9 cellular contexts compared by ENCODE assay signal in the genomic region with DNA sequence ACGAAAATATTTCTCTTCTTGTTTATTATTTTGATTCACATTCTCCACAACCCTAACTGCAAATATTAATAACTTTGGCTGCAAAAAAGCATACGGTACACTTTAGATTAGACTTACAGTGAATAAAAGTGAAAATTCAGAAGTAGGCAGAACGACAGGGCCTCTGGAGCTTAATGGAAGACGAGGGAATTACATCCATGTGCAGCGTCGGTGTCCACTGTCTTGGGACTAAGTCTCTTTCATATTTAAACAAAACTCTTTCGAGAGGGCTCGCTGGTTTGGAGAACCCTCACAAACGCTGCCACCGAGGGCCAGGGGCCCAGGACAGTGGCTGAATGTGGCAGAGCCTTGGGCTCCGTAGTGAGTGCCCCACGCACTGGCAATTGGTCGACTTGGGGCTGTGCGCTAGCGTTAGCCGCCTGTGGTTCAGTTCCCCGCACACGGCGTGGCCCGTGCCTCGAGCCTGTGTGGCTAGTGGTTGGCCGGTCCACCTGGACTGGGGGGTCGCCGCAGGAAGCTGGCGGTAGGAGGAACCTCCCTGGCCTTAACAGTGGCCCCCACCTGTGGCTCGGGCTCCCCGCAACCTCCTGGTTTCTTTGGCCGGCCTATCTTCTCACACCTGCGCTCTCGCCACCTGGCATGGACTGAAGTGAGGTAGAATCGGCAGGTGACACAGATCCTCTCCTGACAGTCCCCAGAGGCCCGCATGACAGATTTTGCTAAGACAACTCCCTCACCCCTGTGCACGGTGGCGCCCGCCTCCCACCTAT. TPM values are rescaled to one million over a fixed set of nuclear protein-coding genes. Genes with fewer than 3 reads are reported as not detected.
DNase-seq lines count a peak whose midpoint lies in the region; ATAC-seq and TF ChIP-seq lines count a peak whose summit lies in the region.
"Had no signal": no experiment of that assay in that cellular context is flagged by ENCODE, and none has a peak within 500 bp of the region (broad histone marks: within the 10 kb centered on the region; RNA-seq: fewer than 3 reads in every experiment).

No MANE protein-coding gene starts in this region.

- no peaks in the 10 kb centered on the region for H4K20me1 ChIP-seq in fibroblast of lung (ENCODE audit: control insufficient read depth, extremely low read depth, insufficient read depth, low read length)

- no peak for ATAC-seq in stimulated activated naive B cell treated with anti-CD40 and anti-IgM and Interleukin-4, amounts not matched to agents 10 μg/mL and 1 μg/mL and 100 μg/mL, for 72 hours (replicated peaks)
- no peak for ATAC-seq in HG03135 (IDR thresholded peaks at IDR 0.05; ENCODE audit: unreplicated experiment)

- no peak for DNase-seq in activated CD4-positive, alpha-beta T cell treated with anti-CD3 and anti-CD28 coated beads, Interleukin-2, amount 10 ng/mL, durations not matched to agents 7 days and 5 days
- DNase-seq in activated CD4-positive, alpha-beta T cell treated with anti-CD3 and anti-CD28 coated beads for 4 hours: no peak
- DNase-seq in NCI-H510A treated with DMSO at 0.1 percent for 48 hours (lab: John Stamatoyannopoulos, UW) (peak; percentile 96), fibroblast of lung (ENCODE audit: low read depth in 2 of 2) (no peak), dermis blood vessel endothelial cell (no peak), middle frontal gyrus (ENCODE audit: extremely low spot score, low spot score) (no peak)
- DNase-seq in stimulated activated naive B cell treated with anti-CD40 and anti-IgM and Interleukin-4, amounts not matched to agents 10 μg/mL and 1 μg/mL and 100 μg/mL, for 72 hours: no peak

- peak overlapping the region; percentile 34 for H3K4me3 Mint-ChIP-seq in activated CD4-positive, alpha-beta T cell treated with anti-CD3 and anti-CD28 coated beads, Interleukin-2, amount 10 ng/mL, durations not matched to agents 7 days and 5 days
- H3K4me3 Mint-ChIP-seq in stimulated activated naive B cell treated with anti-CD40 and anti-IgM and Interleukin-4, amounts not matched to agents 10 μg/mL and 1 μg/mL and 100 μg/mL, for 72 hours: peak overlapping the region in 1 of 2 donors; percentile 39

- H3K9me3 ChIP-seq in fibroblast of lung (ENCODE audit: control insufficient read depth, insufficient read depth, low read depth, low read length): no peaks in the 10 kb centered on the region
- H3K9me3 ChIP-seq: uterus had no signal

- CTCF ChIA-PET in activated CD4-positive, alpha-beta T cell treated with anti-CD3 and anti-CD28 coated beads, Interleukin-2, amount 10 ng/mL, durations not matched to agents 7 days and 5 days (lab: Charles Lee): no interaction called here

- H3K9ac ChIP-seq in fibroblast of lung (ENCODE audit: insufficient read depth, low read length): no peak overlapping the region

- POLR2A ChIA-PET in activated CD4-positive, alpha-beta T cell treated with anti-CD3 and anti-CD28 coated beads, Interleukin-2, amount 10 ng/mL, durations not matched to agents 7 days and 5 days (lab: Charles Lee): no interaction called here

- H3K27me3 ChIP-seq in fibroblast of lung (ENCODE audit: control insufficient read depth, insufficient read depth, low read length): peaks cover 92% of the 10 kb centered on the region

- H3K4me3 ChIP-seq in fibroblast of lung (replicated peaks in 1 of 4; ENCODE audit: control extremely low read depth in 1 of 4, insufficient read depth in 1 of 4, low read depth in 3 of 4, low read length in 4 of 4): peak overlapping the region in 1 of 4 experiments; percentile 36

- no peaks in the 10 kb centered on the region for H3K36me3 ChIP-seq in fibroblast of lung (ENCODE audit: control insufficient read depth, insufficient read depth, low read length)
- H3K36me3 ChIP-seq: uterus had no signal

- peaks cover 16% of the 10 kb centered on the region for H3K4me1 Mint-ChIP-seq in activated CD4-positive, alpha-beta T cell treated with anti-CD3 and anti-CD28 coated beads, Interleukin-2, amount 10 ng/mL, durations not matched to agents 7 days and 5 days
- H3K4me1 Mint-ChIP-seq in stimulated activated naive B cell treated with anti-CD40 and anti-IgM and Interleukin-4, amounts not matched to agents 10 μg/mL and 1 μg/mL and 100 μg/mL, for 72 hours: peaks cover 22 to 48% of the 10 kb centered on the region in 2 donors

- peak overlapping the region; percentile 59 for H3K4me2 ChIP-seq in fibroblast of lung (ENCODE audit: extremely low read depth, insufficient read depth, low read length)

- peaks cover 2% of the 10 kb centered on the region for H3K9me3 Mint-ChIP-seq in activated CD4-positive, alpha-beta T cell treated with anti-CD3 and anti-CD28 coated beads, Interleukin-2, amount 10 ng/mL, durations not matched to agents 7 days and 5 days
- peaks cover 3 to 6% of the 10 kb centered on the region in 2 donors for H3K9me3 Mint-ChIP-seq in stimulated activated naive B cell treated with anti-CD40 and anti-IgM and Interleukin-4, amounts not matched to agents 10 μg/mL and 1 μg/mL and 100 μg/mL, for 72 hours

- H3K4me1 ChIP-seq in fibroblast of lung (ENCODE audit: control insufficient read depth, extremely low read depth, insufficient read depth, low read length): no peaks in the 10 kb centered on the region

- H3K79me2 ChIP-seq in fibroblast of lung (ENCODE audit: control insufficient read depth, insufficient read depth, low read length): no peaks in the 10 kb centered on the region

- TF ChIP-seq CTCF in fibroblast of lung (conservative IDR thresholded peaks at IDR 0.05 in 1 of 2, IDR thresholded peaks at IDR 0.05 in 1 of 2; ENCODE audit: low read depth in 1 of 2, low read length in 2 of 2): no peak

- H3K36me3 Mint-ChIP-seq in activated CD4-positive, alpha-beta T cell treated with anti-CD3 and anti-CD28 coated beads, Interleukin-2, amount 10 ng/mL, durations not matched to agents 7 days and 5 days (ENCODE audit: low read depth): peaks cover 17% of the 10 kb centered on the region
- peaks cover 10 to 25% of the 10 kb centered on the region in 2 donors for H3K36me3 Mint-ChIP-seq in stimulated activated naive B cell treated with anti-CD40 and anti-IgM and Interleukin-4, amounts not matched to agents 10 μg/mL and 1 μg/mL and 100 μg/mL, for 72 hours

- peaks cover 95% of the 10 kb centered on the region for H3K27me3 Mint-ChIP-seq in activated CD4-positive, alpha-beta T cell treated with anti-CD3 and anti-CD28 coated beads, Interleukin-2, amount 10 ng/mL, durations not matched to agents 7 days and 5 days
- H3K27me3 Mint-ChIP-seq in stimulated activated naive B cell treated with anti-CD40 and anti-IgM and Interleukin-4, amounts not matched to agents 10 μg/mL and 1 μg/mL and 100 μg/mL, for 72 hours: peaks cover 87 to 99% of the 10 kb centered on the region in 2 donors

- H3K27ac ChIP-seq in fibroblast of lung (ENCODE audit: insufficient read depth, low read length): no peak overlapping the region
- H3K27ac ChIP-seq: uterus had no signal

- no peak overlapping the region for H2AFZ ChIP-seq in fibroblast of lung (ENCODE audit: low read length)

- peak overlapping the region; percentile 22 for H3K27ac Mint-ChIP-seq in activated CD4-positive, alpha-beta T cell treated with anti-CD3 and anti-CD28 coated beads, Interleukin-2, amount 10 ng/mL, durations not matched to agents 7 days and 5 days
- peak overlapping the region; percentile 75 for H3K27ac Mint-ChIP-seq in stimulated activated naive B cell treated with anti-CD40 and anti-IgM and Interleukin-4, amounts not matched to agents 10 μg/mL and 1 μg/mL and 100 μg/mL, for 72 hours

RNA-seq across cellular contexts. Expression of gene PAX9, which starts 0.7 kb away (rescaled TPM):
- total RNA-seq in activated CD4-positive, alpha-beta T cell treated with anti-CD3 and anti-CD28 coated beads, Interleukin-2, amount 10 ng/mL, durations not matched to agents 7 days and 5 days: not detected
- not detected in 2 replicates for total RNA-seq in fibroblast of lung
- 0.03 TPM in 1 of 2 replicates, not detected in the other for polyA plus RNA-seq in fibroblast of lung
- 0.03 TPM in 1 of 2 replicates, not detected in the other for polyA plus RNA-seq in fibroblast of lung (2012)
- polyA minus RNA-seq in fibroblast of lung (ENCODE audit: low replicate concordance): not detected in 2 replicates
- 0.37 TPM in 1 of 2 replicates, not detected in the other for total RNA-seq in dermis blood vessel endothelial cell
